Comparison of ENCODE assay signal across 19 cellular contexts in genomic region chr19:1399745-1400144, GRCh38. TPM values are rescaled to one million over a fixed set of nuclear protein-coding genes. Genes with fewer than 3 reads are reported as not detected.
A peak's percentile ranks its signal among the peaks of the same experiment; 100 is the strongest.
DNase-seq lines count a peak whose midpoint lies in the region; ATAC-seq and TF ChIP-seq lines count a peak whose summit lies in the region.
"Had no signal": no experiment of that assay in that cellular context is flagged by ENCODE, and none has a peak within 500 bp of the region (broad histone marks: within the 10 kb centered on the region; RNA-seq: fewer than 3 reads in every experiment).

No MANE protein-coding gene starts in this region.

- peaks cover 2 to 8% of the 10 kb centered on the region in 2 donors for H3K27me3 Mint-ChIP-seq in natural killer cell treated with Interleukin-12 subunit alpha and Interleukin-12 subunit beta and Interleukin-15 and Interleukin-18, amount 100 ng/mL, for 72 hours

- H3K9ac ChIP-seq in Karpas-422 (ENCODE audit: low read length), result peak overlapping the region; percentile 93

- H3K36me3 Mint-ChIP-seq in stimulated activated effector memory CD8-positive, alpha-beta T cell treated with anti-CD3 and anti-CD28 coated beads, Interleukin-12 subunit alpha, Interleukin-12 subunit beta, amount 100 ng/mL, for 72 hours, result peaks cover 7% of the 10 kb centered on the region
- H3K36me3 Mint-ChIP-seq in natural killer cell treated with Interleukin-12 subunit alpha and Interleukin-12 subunit beta and Interleukin-15 and Interleukin-18, amount 100 ng/mL, for 72 hours, result no peaks in the 10 kb centered on the region

- no peak for ATAC-seq in stimulated activated effector memory CD8-positive, alpha-beta T cell treated with anti-CD3 and anti-CD28 coated beads, Interleukin-12 subunit alpha, Interleukin-12 subunit beta, amount 100 ng/mL, for 72 hours
- ATAC-seq in left colon, result no peak
- ATAC-seq in GM19351 (IDR thresholded peaks at IDR 0.05; ENCODE audit: unreplicated experiment), result no peak
- ATAC-seq in GM18867 (IDR thresholded peaks at IDR 0.05; ENCODE audit: unreplicated experiment), result no peak
- ATAC-seq in natural killer cell treated with Interleukin-12 subunit alpha and Interleukin-12 subunit beta and Interleukin-15 and Interleukin-18, amount 100 ng/mL, for 72 hours, result no peak

- no peaks in the 10 kb centered on the region for H3K9me2 ChIP-seq in Karpas-422 (replicated peaks; ENCODE audit: insufficient read depth, low read length)

- intact Hi-C loops in dorsolateral prefrontal cortex (cut with DNase I) (loop anchor here (5.0 to 10.0 kb wide), 2 partner anchors 122 to 125 kb away; partner anchors contain the start of gene FAM174C (in 2 of the 2)), left colon (cut with DNase I, micrococcal nuclease) (no loop called here)

- peaks cover 13% of the 10 kb centered on the region for H3K4me1 Mint-ChIP-seq in stimulated activated effector memory CD8-positive, alpha-beta T cell treated with anti-CD3 and anti-CD28 coated beads, Interleukin-12 subunit alpha, Interleukin-12 subunit beta, amount 100 ng/mL, for 72 hours
- H3K4me1 Mint-ChIP-seq in natural killer cell treated with Interleukin-12 subunit alpha and Interleukin-12 subunit beta and Interleukin-15 and Interleukin-18, amount 100 ng/mL, for 72 hours (ENCODE audit: low read depth in 2 of 2), result peaks cover 6 to 8% of the 10 kb centered on the region in 2 donors

- H3K36me3 ChIP-seq in Karpas-422 (ENCODE audit: insufficient read depth, low read length), result peaks cover 4% of the 10 kb centered on the region; the same call in 1 of the 2 replicates

- no peaks in the 10 kb centered on the region for H3K27me3 ChIP-seq in Karpas-422 (ENCODE audit: low read length)
- no peaks in the 10 kb centered on the region for H3K27me3 ChIP-seq in dorsolateral prefrontal cortex
- H3K27me3 ChIP-seq: SJSA1 had no signal

- H2AFZ ChIP-seq in Karpas-422 (ENCODE audit: low read length), result no peak overlapping the region

- peaks cover 21% of the 10 kb centered on the region for H3K79me2 ChIP-seq in Karpas-422 (ENCODE audit: low read length)

- peaks cover 29% of the 10 kb centered on the region for H3K4me1 ChIP-seq in Karpas-422 (ENCODE audit: low read length)

- peak overlapping the region; percentile 61 for H3K4me3 Mint-ChIP-seq in stimulated activated effector memory CD8-positive, alpha-beta T cell treated with anti-CD3 and anti-CD28 coated beads, Interleukin-12 subunit alpha, Interleukin-12 subunit beta, amount 100 ng/mL, for 72 hours
- H3K4me3 Mint-ChIP-seq in natural killer cell treated with Interleukin-12 subunit alpha and Interleukin-12 subunit beta and Interleukin-15 and Interleukin-18, amount 100 ng/mL, for 72 hours, result no peak overlapping the region
- H3K4me3 Mint-ChIP-seq: CD14-positive monocyte had no signal

- no peak for TF ChIP-seq CTCF in C4-2B (conservative IDR thresholded peaks at IDR 0.05)
- no peak for TF ChIP-seq CTCF in dorsolateral prefrontal cortex (IDR thresholded peaks at IDR 0.05 in 54 of 56, conservative IDR thresholded peaks at IDR 0.05 in 2 of 56; ENCODE audit: low read depth in 1 of 56, partially characterized antibody in 56 of 56)

- H3K9me3 Mint-ChIP-seq in stimulated activated effector memory CD8-positive, alpha-beta T cell treated with anti-CD3 and anti-CD28 coated beads, Interleukin-12 subunit alpha, Interleukin-12 subunit beta, amount 100 ng/mL, for 72 hours, result no peaks in the 10 kb centered on the region
- no peaks in the 10 kb centered on the region for H3K9me3 Mint-ChIP-seq in natural killer cell treated with Interleukin-12 subunit alpha and Interleukin-12 subunit beta and Interleukin-15 and Interleukin-18, amount 100 ng/mL, for 72 hours

- H4K20me1 ChIP-seq in Karpas-422 (ENCODE audit: insufficient read depth, low read depth, low read length), result 0 out of 2 replicates have a peak, but pooled peaks cover 5% of the 10 kb centered on the region

- H3K27ac Mint-ChIP-seq in stimulated activated effector memory CD8-positive, alpha-beta T cell treated with anti-CD3 and anti-CD28 coated beads, Interleukin-12 subunit alpha, Interleukin-12 subunit beta, amount 100 ng/mL, for 72 hours, result no peak overlapping the region
- H3K27ac Mint-ChIP-seq in natural killer cell treated with Interleukin-12 subunit alpha and Interleukin-12 subunit beta and Interleukin-15 and Interleukin-18, amount 100 ng/mL, for 72 hours, result no peak overlapping the region
- H3K27ac Mint-ChIP-seq: CD14-positive monocyte had no signal

- H3K9me3 ChIP-seq in Karpas-422 (ENCODE audit: low read length), result no peaks in the 10 kb centered on the region
- H3K9me3 ChIP-seq: SJSA1 had no signal

- H3K4me3 ChIP-seq in Karpas-422 (ENCODE audit: low read length) (peak overlapping the region; percentile 97; the same call in 1 of the 2 replicates), dorsolateral prefrontal cortex (peak overlapping the region in 5 of 59 donors; percentile 84 to 91 (median 86))

- peak overlapping the region; percentile 95 for H3K27ac ChIP-seq in C4-2B
- no peak overlapping the region for H3K27ac ChIP-seq in Karpas-422 (ENCODE audit: low read length)
- H3K27ac ChIP-seq in dorsolateral prefrontal cortex, result peak overlapping the region in 33 of 59 donors; percentile 5 to 93 (median 73)
- H3K27ac ChIP-seq: GM23248, KMS-11, SJSA1 had no signal

- H3K4me2 ChIP-seq in Karpas-422 (ENCODE audit: low read depth, low read length, poor library complexity, severe bottlenecking), result peak overlapping the region; percentile 91

- DNase-seq in Karpas-422 (no peak), dorsolateral prefrontal cortex (no peak), left colon (no peak)
- no peak for DNase-seq in stimulated activated effector memory CD8-positive, alpha-beta T cell treated with anti-CD3 and anti-CD28 coated beads, Interleukin-12 subunit alpha, Interleukin-12 subunit beta, amount 100 ng/mL, for 72 hours (ENCODE audit: low spot score in 2 of 2)
- DNase-seq in natural killer cell treated with Interleukin-12 subunit alpha and Interleukin-12 subunit beta and Interleukin-15 and Interleukin-18, amount 100 ng/mL, for 72 hours (ENCODE audit: low spot score), result no peak
- DNase-seq: DMS153, HCEC 1CT, MM.1S, NCI-H1092 treated with DMSO at 0.1 percent for 48 hours, NCI-H187, NCI-H226, NCI-H524 treated with DMSO at 0.1 percent for 48 hours had no signal

RNA-seq across cellular contexts. Expression of gene GAMT, which starts 1.6 kb away (rescaled TPM):
- total RNA-seq in Karpas-422 (2014; rRNA removed; shearing (Covaris generic); ENCODE audit: low replicate concordance), result 63.7 and 144 TPM in 2 replicates
- total RNA-seq in dorsolateral prefrontal cortex (10 to 100 TPM; 30.0 to 91.1 (median 47.4) TPM), left colon (1 to 10 TPM; 2.3 to 2.5 TPM)
- total RNA-seq in natural killer cell treated with Interleukin-12 subunit alpha and Interleukin-12 subunit beta and Interleukin-15 and Interleukin-18, amount 100 ng/mL, for 72 hours, result 10 to 100 TPM in 1 of 2 donors, 1 to 10 TPM in 1; 5.2 to 15.6 TPM

RNA-seq across cellular contexts. Expression of gene DAZAP1, which starts 7.6 kb away (rescaled TPM):
- 110 and 244 TPM in 2 replicates for total RNA-seq in Karpas-422 (2014; rRNA removed; shearing (Covaris generic); ENCODE audit: low replicate concordance)
- 100 to 1,000 TPM in 3 of 120 experiments, 10 to 100 TPM in 117; 46.4 to 115 (median 70.5) TPM for total RNA-seq in dorsolateral prefrontal cortex
- total RNA-seq in left colon, result 100 to 1,000 TPM in 1 of 2 donors, 10 to 100 TPM in 1; 82.1 to 106 TPM
- total RNA-seq in natural killer cell treated with Interleukin-12 subunit alpha and Interleukin-12 subunit beta and Interleukin-15 and Interleukin-18, amount 100 ng/mL, for 72 hours, result 100 to 1,000 TPM; 233 to 282 TPM

RNA-seq across cellular contexts. Expression of gene NDUFS7, which starts 16.0 kb away (rescaled TPM):
- total RNA-seq in Karpas-422 (2014; rRNA removed; shearing (Covaris generic); ENCODE audit: low replicate concordance), result 98.1 and 129 TPM in 2 replicates
- total RNA-seq in dorsolateral prefrontal cortex (100 to 1,000 TPM; 105 to 222 (median 151) TPM), left colon (100 to 1,000 TPM; 141 to 178 TPM)
- total RNA-seq in natural killer cell treated with Interleukin-12 subunit alpha and Interleukin-12 subunit beta and Interleukin-15 and Interleukin-18, amount 100 ng/mL, for 72 hours, result 10 to 100 TPM; 89.1 to 89.5 TPM

RNA-seq across cellular contexts. Expression of gene RPS15, which starts 38.5 kb away (rescaled TPM):
- 2,088 and 3,414 TPM in 2 replicates for total RNA-seq in Karpas-422 (2014; rRNA removed; shearing (Covaris generic); ENCODE audit: low replicate concordance)
- total RNA-seq in dorsolateral prefrontal cortex (100 to 1,000 TPM; 343 to 670 (median 497) TPM), left colon (100 to 1,000 TPM; 908 to 922 TPM)
- total RNA-seq in natural killer cell treated with Interleukin-12 subunit alpha and Interleukin-12 subunit beta and Interleukin-15 and Interleukin-18, amount 100 ng/mL, for 72 hours, result 1,000 to 10,000 TPM in 1 of 2 donors, 100 to 1,000 TPM in 1; 757 to 1,081 TPM

RNA-seq across cellular contexts. Expression of gene APC2, which starts 50.2 kb away (rescaled TPM):
- 1.1 and 2.8 TPM in 2 replicates for total RNA-seq in Karpas-422 (2014; rRNA removed; shearing (Covaris generic); ENCODE audit: low replicate concordance)
- total RNA-seq in dorsolateral prefrontal cortex, result 100 to 1,000 TPM; 130 to 289 (median 183) TPM
- total RNA-seq in left colon, result under 1 TPM; 0.18 to 0.56 TPM
- under 1 TPM; 0.05 to 0.17 TPM for total RNA-seq in natural killer cell treated with Interleukin-12 subunit alpha and Interleukin-12 subunit beta and Interleukin-15 and Interleukin-18, amount 100 ng/mL, for 72 hours
- total RNA-seq: SJSA1 had no signal

Comparison
In these comparisons a context has a peak if more than half of its experiments do, and no peak if none do; other contexts are left out.
1. intact Hi-C loops: an anchor here in dorsolateral prefrontal cortex (5.0 to 10.0 kb wide); none called in left colon.